ENCODE assay signal across 12 cellular contexts in genomic region chr20:36408219-36408618, GRCh38.
DNase-seq lines count a peak whose midpoint lies in the region; ATAC-seq and TF ChIP-seq lines count a peak whose summit lies in the region.
"Had no signal": no experiment of that assay in that cellular context is flagged by ENCODE, and none has a peak within 500 bp of the region (broad histone marks: within the 10 kb centered on the region; RNA-seq: fewer than 3 reads in every experiment).

No MANE protein-coding gene starts in this region.

- H3K9me3 ChIP-seq in GM23248 (ENCODE audit: low read depth) = no peaks in the 10 kb centered on the region
- H3K9me3 ChIP-seq in MM.1S (replicated peaks; ENCODE audit: insufficient read depth, low read length) = no peaks in the 10 kb centered on the region

- in situ Hi-C loops in GM23248 (cut with MboI) = no loop called here

- DNase-seq in AG08395 (ENCODE audit: low spot score) (peak; percentile 58), GM23248 (peak; percentile 44), RWPE1 (ENCODE audit: low spot score) (peak; percentile 98), fibroblast of the aortic adventitia (ENCODE audit: low read depth) (peak; percentile 42), MM.1S (no peak), RPMI8226 (no peak), SKM-1 (lab: John Stamatoyannopoulos, UW; ENCODE audit: unreplicated experiment) (no peak)
- no peak for DNase-seq in stimulated activated naive CD8-positive, alpha-beta T cell treated with anti-CD3 and anti-CD28 coated beads, Interleukin-15, Interleukin-2, amounts not matched to agents 100 U/mL and 50 U/mL, for 24 hours
- DNase-seq: activated T-cell treated with anti-CD3 and anti-CD28 coated beads, Interleukin-2, amount 50 U/mL, for 72 hours; H7; NCI-H446 treated with DMSO at 0.1 percent for 48 hours had no signal

- H3K27me3 ChIP-seq in GM23248 (replicated peaks; ENCODE audit: insufficient read depth) = peaks cover 18% of the 10 kb centered on the region
- H3K27me3 ChIP-seq in MM.1S (replicated peaks; ENCODE audit: insufficient read depth, low read length) = peaks cover 44% of the 10 kb centered on the region

- no peak for ATAC-seq in stimulated activated naive CD8-positive, alpha-beta T cell treated with anti-CD3 and anti-CD28 coated beads, Interleukin-15, Interleukin-2, amounts not matched to agents 100 U/mL and 50 U/mL, for 24 hours
- ATAC-seq: activated T-cell treated with anti-CD3 and anti-CD28 coated beads, Interleukin-2, amount 50 U/mL, for 72 hours; heart right ventricle had no signal

- POLR2A ChIA-PET in RWPE1 (lab: Yijun Ruan, JAX; ENCODE audit: low non-redundant PET) = interaction anchor here (0.6 kb wide), 1 partner anchor 58 kb away, joined by 3 read pairs; no protein-coding TSS in a partner anchor

- CTCF ChIA-PET in RWPE1 (lab: Yijun Ruan, JAX) = no interaction called here

- H3K27ac ChIP-seq in GM23248 = peak overlapping the region; percentile 52; the same call in 1 of the 2 replicates
- peak overlapping the region; percentile 83 for H3K27ac ChIP-seq in RWPE1
- H3K27ac ChIP-seq in MM.1S (ENCODE audit: low read length) = no peak overlapping the region
- H3K27ac ChIP-seq: heart right ventricle had no signal

- 42 to 46% methylated on average over 10 of the region's 10 CpGs for WGBS in GM23248 (ENCODE audit: low coverage in 1 of 2, low lambda C conversion rate in 2 of 2, missing lambda C conversion rate in 2 of 2), 2 experiments

- H3K4me1 ChIP-seq in GM23248 (ENCODE audit: insufficient read depth) (0 out of 2 replicates have a peak, but pooled peaks cover 14% of the 10 kb centered on the region), MM.1S (ENCODE audit: low read length) (no peaks in the 10 kb centered on the region)
- H3K4me1 ChIP-seq: heart right ventricle had no signal

- H3F3A ChIP-seq in GM23248 (ENCODE audit: insufficient read depth) = peaks cover 18% of the 10 kb centered on the region; the same call in 1 of the 2 replicates
- no peaks in the 10 kb centered on the region for H3F3A ChIP-seq in MM.1S (ENCODE audit: insufficient read depth, low read length)

- TF ChIP-seq CTCF in RWPE1 (conservative IDR thresholded peaks at IDR 0.05; ENCODE audit: low read depth) (no peak), fibroblast of the aortic adventitia (IDR thresholded peaks at IDR 0.05; ENCODE audit: insufficient read depth, low read length) (no peak), MM.1S (IDR thresholded peaks at IDR 0.05; ENCODE audit: low read length) (no peak)

- H3K79me2 ChIP-seq in GM23248 (ENCODE audit: insufficient read depth) (no peaks in the 10 kb centered on the region), MM.1S (ENCODE audit: low read length) (no peaks in the 10 kb centered on the region)

- H3K4me2 ChIP-seq in GM23248 (ENCODE audit: unreplicated experiment) (no peak overlapping the region), MM.1S (ENCODE audit: low read depth, low read length) (no peak overlapping the region)

- no peaks in the 10 kb centered on the region for H3K9me2 ChIP-seq in GM23248 (ENCODE audit: insufficient read depth)
- no peaks in the 10 kb centered on the region for H3K9me2 ChIP-seq in MM.1S (replicated peaks; ENCODE audit: insufficient read depth, low read length)

- H2AFZ ChIP-seq in GM23248 = no peak overlapping the region
- no peak overlapping the region for H2AFZ ChIP-seq in MM.1S (ENCODE audit: low read length)

- no peak overlapping the region for H3K9ac ChIP-seq in GM23248
- no peak overlapping the region for H3K9ac ChIP-seq in MM.1S (ENCODE audit: low read length)

- H4K20me1 ChIP-seq in GM23248 (ENCODE audit: insufficient read depth) = no peaks in the 10 kb centered on the region
- no peaks in the 10 kb centered on the region for H4K20me1 ChIP-seq in MM.1S (ENCODE audit: insufficient read depth, low read length)

- no peak overlapping the region for H3K4me3 ChIP-seq in GM23248
- H3K4me3 ChIP-seq in fibroblast of the aortic adventitia (ENCODE audit: low read depth, low read length) = no peak overlapping the region
- H3K4me3 ChIP-seq in MM.1S (ENCODE audit: low read length) = no peak overlapping the region
- H3K4me3 ChIP-seq: heart right ventricle had no signal

- H3K36me3 ChIP-seq in GM23248 (ENCODE audit: low read depth) = no peaks in the 10 kb centered on the region
- no peaks in the 10 kb centered on the region for H3K36me3 ChIP-seq in MM.1S (replicated peaks; ENCODE audit: insufficient read depth, low read length)
- H3K36me3 ChIP-seq: heart right ventricle had no signal

Comparison
In these comparisons a context has a peak if more than half of its experiments do, and no peak if none do; other contexts are left out.
1. DNase-seq: peak in AG08395 (single experiment), GM23248 (single experiment), RWPE1 (single experiment) and fibroblast of the aortic adventitia (single experiment); none in MM.1S (single experiment), RPMI8226 (single experiment), stimulated activated naive CD8-positive, alpha-beta T cell treated with anti-CD3 and anti-CD28 coated beads, Interleukin-15, Interleukin-2, amounts not matched to agents 100 U/mL and 50 U/mL, for 24 hours (single experiment) and SKM-1 (single experiment).